In the genomic region with DNA sequence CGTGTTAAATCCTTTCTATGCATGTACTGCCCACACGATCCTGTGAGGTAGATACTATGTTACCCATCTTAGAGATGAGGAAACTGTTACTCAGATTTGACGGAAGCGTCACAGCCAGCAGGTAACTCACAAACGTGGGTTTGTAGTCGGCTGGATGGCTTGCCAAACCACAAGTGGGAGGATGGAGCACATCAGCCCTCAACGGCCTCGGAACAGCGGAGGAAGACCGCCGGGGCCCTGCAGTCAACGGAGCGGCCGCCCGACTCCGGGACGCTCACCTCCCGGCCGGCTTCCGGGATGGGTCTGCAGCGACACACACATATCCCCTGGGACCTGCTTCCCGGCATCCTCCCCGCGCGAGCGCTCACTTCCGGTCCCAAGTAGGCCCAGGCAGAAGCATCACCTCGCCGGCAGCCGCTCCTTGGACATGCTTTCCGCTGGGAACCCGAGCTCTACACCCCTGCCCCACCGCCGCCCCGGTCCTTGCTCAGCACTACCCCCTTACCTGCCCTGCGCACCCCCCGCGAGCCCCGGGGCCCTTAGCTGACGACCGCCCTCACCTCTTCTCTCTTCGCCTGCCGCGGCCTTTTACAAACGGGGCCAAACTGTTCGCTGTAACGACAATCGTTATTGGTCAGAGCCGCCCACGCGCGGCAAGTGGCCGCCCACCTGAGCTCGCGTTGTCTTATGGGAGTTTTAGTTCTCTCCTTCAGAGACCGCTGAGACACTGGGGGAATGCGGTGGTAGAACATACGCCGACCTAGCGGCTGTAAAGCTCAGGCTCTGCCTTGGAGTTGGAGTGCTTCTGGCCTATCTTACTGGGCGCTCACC, we compare ENCODE assay signal across 1 cellular context.
TF ChIP-seq lines count a peak whose summit lies in the region.

A gene (minus strand): TSS at position 607 of the 831 bp plus-strand sequence. CDS start 9,034 bp downstream, outside the sequence.

TF ChIP-seq in HepG2, 621 proteins besides CTCF, POLR2A, EP300 and RAD21 (continued from another document and continues in another):
- TF ChIP-seq, protein P1, sequence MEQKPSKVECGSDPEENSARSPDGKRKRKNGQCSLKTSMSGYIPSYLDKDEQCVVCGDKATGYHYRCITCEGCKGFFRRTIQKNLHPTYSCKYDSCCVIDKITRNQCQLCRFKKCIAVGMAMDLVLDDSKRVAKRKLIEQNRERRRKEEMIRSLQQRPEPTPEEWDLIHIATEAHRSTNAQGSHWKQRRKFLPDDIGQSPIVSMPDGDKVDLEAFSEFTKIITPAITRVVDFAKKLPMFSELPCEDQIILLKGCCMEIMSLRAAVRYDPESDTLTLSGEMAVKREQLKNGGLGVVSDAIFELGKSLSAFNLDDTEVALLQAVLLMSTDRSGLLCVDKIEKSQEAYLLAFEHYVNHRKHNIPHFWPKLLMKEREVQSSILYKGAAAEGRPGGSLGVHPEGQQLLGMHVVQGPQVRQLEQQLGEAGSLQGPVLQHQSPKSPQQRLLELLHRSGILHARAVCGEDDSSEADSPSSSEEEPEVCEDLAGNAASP (CRISPR knock-in tag; IDR thresholded peaks at IDR 0.05; ENCODE audit: borderline replicate concordance), result no peak; the same call in 1 of the 2 replicates
- TF ChIP-seq CENPT (CRISPR knock-in tag; IDR thresholded peaks at IDR 0.05; ENCODE audit: low read depth), result peak; percentile 79; the same call in 1 of the 2 replicates
- TF ChIP-seq, protein P2, sequence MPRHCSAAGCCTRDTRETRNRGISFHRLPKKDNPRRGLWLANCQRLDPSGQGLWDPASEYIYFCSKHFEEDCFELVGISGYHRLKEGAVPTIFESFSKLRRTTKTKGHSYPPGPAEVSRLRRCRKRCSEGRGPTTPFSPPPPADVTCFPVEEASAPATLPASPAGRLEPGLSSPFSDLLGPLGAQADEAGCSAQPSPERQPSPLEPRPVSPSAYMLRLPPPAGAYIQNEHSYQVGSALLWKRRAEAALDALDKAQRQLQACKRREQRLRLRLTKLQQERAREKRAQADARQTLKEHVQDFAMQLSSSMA (CRISPR knock-in tag; IDR thresholded peaks at IDR 0.05), result peak; percentile 100
- no peak; the same call in 1 of the 2 replicates for TF ChIP-seq MTF2 (CRISPR knock-in tag; IDR thresholded peaks at IDR 0.05; ENCODE audit: borderline replicate concordance)
- TF ChIP-seq, protein P3, sequence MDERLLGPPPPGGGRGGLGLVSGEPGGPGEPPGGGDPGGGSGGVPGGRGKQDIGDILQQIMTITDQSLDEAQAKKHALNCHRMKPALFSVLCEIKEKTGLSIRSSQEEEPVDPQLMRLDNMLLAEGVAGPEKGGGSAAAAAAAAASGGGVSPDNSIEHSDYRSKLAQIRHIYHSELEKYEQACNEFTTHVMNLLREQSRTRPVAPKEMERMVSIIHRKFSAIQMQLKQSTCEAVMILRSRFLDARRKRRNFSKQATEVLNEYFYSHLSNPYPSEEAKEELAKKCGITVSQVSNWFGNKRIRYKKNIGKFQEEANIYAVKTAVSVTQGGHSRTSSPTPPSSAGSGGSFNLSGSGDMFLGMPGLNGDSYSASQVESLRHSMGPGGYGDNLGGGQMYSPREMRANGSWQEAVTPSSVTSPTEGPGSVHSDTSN (CRISPR knock-in tag; IDR thresholded peaks at IDR 0.05), result no peak
- TF ChIP-seq SIX4 (CRISPR knock-in tag; IDR thresholded peaks at IDR 0.05), result 0 out of 2 replicates have a peak, but pooled peaks have one; percentile 44
- TF ChIP-seq NRL (CRISPR knock-in tag; IDR thresholded peaks at IDR 0.05; ENCODE audit: borderline replicate concordance), result peak; percentile 92
- peak; percentile 79; the same call in 1 of the 2 replicates for TF ChIP-seq ZNF589 (CRISPR knock-in tag; conservative IDR thresholded peaks at IDR 0.05)
- TF ChIP-seq, protein P4, sequence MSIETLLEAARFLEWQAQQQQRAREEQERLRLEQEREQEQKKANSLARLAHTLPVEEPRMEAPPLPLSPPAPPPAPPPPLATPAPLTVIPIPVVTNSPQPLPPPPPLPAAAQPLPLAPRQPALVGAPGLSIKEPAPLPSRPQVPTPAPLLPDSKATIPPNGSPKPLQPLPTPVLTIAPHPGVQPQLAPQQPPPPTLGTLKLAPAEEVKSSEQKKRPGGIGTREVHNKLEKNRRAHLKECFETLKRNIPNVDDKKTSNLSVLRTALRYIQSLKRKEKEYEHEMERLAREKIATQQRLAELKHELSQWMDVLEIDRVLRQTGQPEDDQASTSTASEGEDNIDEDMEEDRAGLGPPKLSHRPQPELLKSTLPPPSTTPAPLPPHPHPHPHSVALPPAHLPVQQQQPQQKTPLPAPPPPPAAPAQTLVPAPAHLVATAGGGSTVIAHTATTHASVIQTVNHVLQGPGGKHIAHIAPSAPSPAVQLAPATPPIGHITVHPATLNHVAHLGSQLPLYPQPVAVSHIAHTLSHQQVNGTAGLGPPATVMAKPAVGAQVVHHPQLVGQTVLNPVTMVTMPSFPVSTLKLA (IDR thresholded peaks at IDR 0.05), result peak; percentile 62; the same call in 1 of the 2 replicates
- peak; percentile 86 for TF ChIP-seq FOXO1 (CRISPR knock-in tag; IDR thresholded peaks at IDR 0.05)
- TF ChIP-seq, protein P5, sequence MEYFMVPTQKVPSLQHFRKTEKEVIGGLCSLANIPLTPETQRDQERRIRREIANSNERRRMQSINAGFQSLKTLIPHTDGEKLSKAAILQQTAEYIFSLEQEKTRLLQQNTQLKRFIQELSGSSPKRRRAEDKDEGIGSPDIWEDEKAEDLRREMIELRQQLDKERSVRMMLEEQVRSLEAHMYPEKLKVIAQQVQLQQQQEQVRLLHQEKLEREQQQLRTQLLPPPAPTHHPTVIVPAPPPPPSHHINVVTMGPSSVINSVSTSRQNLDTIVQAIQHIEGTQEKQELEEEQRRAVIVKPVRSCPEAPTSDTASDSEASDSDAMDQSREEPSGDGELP (IDR thresholded peaks at IDR 0.05; ENCODE audit: borderline replicate concordance, low read depth), result peak; percentile 71; the same call in 1 of the 2 replicates
- TF ChIP-seq, protein P6, sequence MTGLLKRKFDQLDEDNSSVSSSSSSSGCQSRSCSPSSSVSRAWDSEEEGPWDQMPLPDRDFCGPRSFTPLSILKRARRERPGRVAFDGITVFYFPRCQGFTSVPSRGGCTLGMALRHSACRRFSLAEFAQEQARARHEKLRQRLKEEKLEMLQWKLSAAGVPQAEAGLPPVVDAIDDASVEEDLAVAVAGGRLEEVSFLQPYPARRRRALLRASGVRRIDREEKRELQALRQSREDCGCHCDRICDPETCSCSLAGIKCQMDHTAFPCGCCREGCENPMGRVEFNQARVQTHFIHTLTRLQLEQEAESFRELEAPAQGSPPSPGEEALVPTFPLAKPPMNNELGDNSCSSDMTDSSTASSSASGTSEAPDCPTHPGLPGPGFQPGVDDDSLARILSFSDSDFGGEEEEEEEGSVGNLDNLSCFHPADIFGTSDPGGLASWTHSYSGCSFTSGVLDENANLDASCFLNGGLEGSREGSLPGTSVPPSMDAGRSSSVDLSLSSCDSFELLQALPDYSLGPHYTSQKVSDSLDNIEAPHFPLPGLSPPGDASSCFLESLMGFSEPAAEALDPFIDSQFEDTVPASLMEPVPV (CRISPR knock-in tag; IDR thresholded peaks at IDR 0.05), result peak; percentile 86
- TF ChIP-seq, protein P7, sequence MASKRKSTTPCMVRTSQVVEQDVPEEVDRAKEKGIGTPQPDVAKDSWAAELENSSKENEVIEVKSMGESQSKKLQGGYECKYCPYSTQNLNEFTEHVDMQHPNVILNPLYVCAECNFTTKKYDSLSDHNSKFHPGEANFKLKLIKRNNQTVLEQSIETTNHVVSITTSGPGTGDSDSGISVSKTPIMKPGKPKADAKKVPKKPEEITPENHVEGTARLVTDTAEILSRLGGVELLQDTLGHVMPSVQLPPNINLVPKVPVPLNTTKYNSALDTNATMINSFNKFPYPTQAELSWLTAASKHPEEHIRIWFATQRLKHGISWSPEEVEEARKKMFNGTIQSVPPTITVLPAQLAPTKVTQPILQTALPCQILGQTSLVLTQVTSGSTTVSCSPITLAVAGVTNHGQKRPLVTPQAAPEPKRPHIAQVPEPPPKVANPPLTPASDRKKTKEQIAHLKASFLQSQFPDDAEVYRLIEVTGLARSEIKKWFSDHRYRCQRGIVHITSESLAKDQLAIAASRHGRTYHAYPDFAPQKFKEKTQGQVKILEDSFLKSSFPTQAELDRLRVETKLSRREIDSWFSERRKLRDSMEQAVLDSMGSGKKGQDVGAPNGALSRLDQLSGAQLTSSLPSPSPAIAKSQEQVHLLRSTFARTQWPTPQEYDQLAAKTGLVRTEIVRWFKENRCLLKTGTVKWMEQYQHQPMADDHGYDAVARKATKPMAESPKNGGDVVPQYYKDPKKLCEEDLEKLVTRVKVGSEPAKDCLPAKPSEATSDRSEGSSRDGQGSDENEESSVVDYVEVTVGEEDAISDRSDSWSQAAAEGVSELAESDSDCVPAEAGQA (IDR thresholded peaks at IDR 0.05; ENCODE audit: low read depth), result peak; percentile 62
- TF ChIP-seq, protein P7 (CRISPR knock-in tag; IDR thresholded peaks at IDR 0.05; ENCODE audit: borderline replicate concordance), result peak; percentile 73; the same call in 1 of the 2 replicates
- TF ChIP-seq, protein P8, sequence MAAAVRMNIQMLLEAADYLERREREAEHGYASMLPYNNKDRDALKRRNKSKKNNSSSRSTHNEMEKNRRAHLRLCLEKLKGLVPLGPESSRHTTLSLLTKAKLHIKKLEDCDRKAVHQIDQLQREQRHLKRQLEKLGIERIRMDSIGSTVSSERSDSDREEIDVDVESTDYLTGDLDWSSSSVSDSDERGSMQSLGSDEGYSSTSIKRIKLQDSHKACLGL (CRISPR knock-in tag; IDR thresholded peaks at IDR 0.05), result peak; percentile 31; the same call in 1 of the 2 replicates
- TF ChIP-seq, protein P9, sequence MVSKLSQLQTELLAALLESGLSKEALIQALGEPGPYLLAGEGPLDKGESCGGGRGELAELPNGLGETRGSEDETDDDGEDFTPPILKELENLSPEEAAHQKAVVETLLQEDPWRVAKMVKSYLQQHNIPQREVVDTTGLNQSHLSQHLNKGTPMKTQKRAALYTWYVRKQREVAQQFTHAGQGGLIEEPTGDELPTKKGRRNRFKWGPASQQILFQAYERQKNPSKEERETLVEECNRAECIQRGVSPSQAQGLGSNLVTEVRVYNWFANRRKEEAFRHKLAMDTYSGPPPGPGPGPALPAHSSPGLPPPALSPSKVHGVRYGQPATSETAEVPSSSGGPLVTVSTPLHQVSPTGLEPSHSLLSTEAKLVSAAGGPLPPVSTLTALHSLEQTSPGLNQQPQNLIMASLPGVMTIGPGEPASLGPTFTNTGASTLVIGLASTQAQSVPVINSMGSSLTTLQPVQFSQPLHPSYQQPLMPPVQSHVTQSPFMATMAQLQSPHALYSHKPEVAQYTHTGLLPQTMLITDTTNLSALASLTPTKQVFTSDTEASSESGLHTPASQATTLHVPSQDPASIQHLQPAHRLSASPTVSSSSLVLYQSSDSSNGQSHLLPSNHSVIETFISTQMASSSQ (IDR thresholded peaks at IDR 0.05; ENCODE audit: low read depth), result no peak
- TF ChIP-seq, protein P9 (CRISPR knock-in tag; IDR thresholded peaks at IDR 0.05; ENCODE audit: borderline replicate concordance), result peak; percentile 78
- peak; percentile 76 for TF ChIP-seq KLF6 (CRISPR knock-in tag; IDR thresholded peaks at IDR 0.05)
- TF ChIP-seq KLF15 (CRISPR knock-in tag; IDR thresholded peaks at IDR 0.05; ENCODE audit: borderline replicate concordance), result peak; percentile 66
- peak; percentile 100 for TF ChIP-seq ZFY (CRISPR knock-in tag; IDR thresholded peaks at IDR 0.05)
- peak; percentile 82 for TF ChIP-seq ZNF878 (CRISPR knock-in tag; IDR thresholded peaks at IDR 0.05)
- peak; percentile 71; the same call in 1 of the 2 replicates for TF ChIP-seq ZNF3 (CRISPR knock-in tag; IDR thresholded peaks at IDR 0.05)
- peak; percentile 95 for TF ChIP-seq ZSCAN21 (CRISPR knock-in tag; IDR thresholded peaks at IDR 0.05; ENCODE audit: borderline replicate concordance)
- TF ChIP-seq, protein P10, sequence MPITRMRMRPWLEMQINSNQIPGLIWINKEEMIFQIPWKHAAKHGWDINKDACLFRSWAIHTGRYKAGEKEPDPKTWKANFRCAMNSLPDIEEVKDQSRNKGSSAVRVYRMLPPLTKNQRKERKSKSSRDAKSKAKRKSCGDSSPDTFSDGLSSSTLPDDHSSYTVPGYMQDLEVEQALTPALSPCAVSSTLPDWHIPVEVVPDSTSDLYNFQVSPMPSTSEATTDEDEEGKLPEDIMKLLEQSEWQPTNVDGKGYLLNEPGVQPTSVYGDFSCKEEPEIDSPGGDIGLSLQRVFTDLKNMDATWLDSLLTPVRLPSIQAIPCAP (CRISPR knock-in tag; IDR thresholded peaks at IDR 0.05; ENCODE audit: low read depth), result no peak
- TF ChIP-seq ZNF256 (CRISPR knock-in tag; conservative IDR thresholded peaks at IDR 0.05), result no peak; the same call in 1 of the 2 replicates
- 0 out of 2 replicates have a peak, but pooled peaks have one; percentile 61 for TF ChIP-seq ZNF44 (CRISPR knock-in tag; IDR thresholded peaks at IDR 0.05)
